In the genomic region with DNA sequence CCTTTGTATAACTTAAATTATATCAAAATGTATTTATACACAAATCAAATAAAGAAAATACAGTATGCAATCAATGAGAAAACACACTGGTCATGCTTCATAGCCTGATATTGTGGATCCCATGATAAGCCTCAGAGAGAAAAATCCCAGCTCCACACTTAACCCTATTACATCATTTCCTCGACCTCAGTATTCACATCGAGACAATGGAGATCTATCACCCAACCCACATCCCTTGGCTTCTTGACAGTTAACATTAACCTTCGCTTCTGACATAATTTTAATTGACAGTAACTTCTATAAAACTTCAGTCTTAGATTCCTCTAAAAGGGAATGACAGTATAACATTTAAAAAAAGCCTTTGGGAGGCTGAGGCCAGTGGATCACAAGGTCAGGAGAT, we compare ENCODE assay signal across 26 cellular contexts. TPM values are rescaled to one million over a fixed set of nuclear protein-coding genes. Genes with fewer than 3 reads are reported as not detected.
A peak's percentile ranks its signal among the peaks of the same experiment; 100 is the strongest.
DNase-seq lines count a peak whose midpoint lies in the region; ATAC-seq and TF ChIP-seq lines count a peak whose summit lies in the region.
"Had no signal": no experiment of that assay in that cellular context is flagged by ENCODE, and none has a peak within 500 bp of the region (broad histone marks: within the 10 kb centered on the region; RNA-seq: fewer than 3 reads in every experiment).

No MANE protein-coding gene starts in this region.

- H3K4ac ChIP-seq in mesendoderm (ENCODE audit: low read depth, low read length): no peak overlapping the region

- H3K56ac ChIP-seq in mesendoderm (ENCODE audit: low read length): no peak overlapping the region

- no peak for TF ChIP-seq CTCF in endodermal cell (conservative IDR thresholded peaks at IDR 0.05)

- no peak overlapping the region for H2BK15ac ChIP-seq in mesendoderm (replicated peaks; ENCODE audit: low read depth)

- DNase-seq in EH (ENCODE audit: low read depth) (peak; percentile 2), endodermal cell (no peak), mesendoderm (peak; percentile 14), NOMO-1 (lab: John Stamatoyannopoulos, UW; ENCODE audit: unreplicated experiment in 2 of 2) (no peak), SKM-1 treated with dmso at 0.1 percent for 144 hours (lab: John Stamatoyannopoulos, UW; ENCODE audit: unreplicated experiment) (no peak), occipital lobe (lab: John Stamatoyannopoulos, UW) (no peak)
- peak; percentile 20 for DNase-seq in Jurkat, Clone E6-1 (ENCODE audit: low read depth, low spot score)
- DNase-seq: C1 segment of cervical spinal cord; CD4-positive, alpha-beta memory T cell; COR-L47; GF-D8; IMR-90; MM.1S; NCI-H1048; NCI-H1417 treated with DMSO at 0.1 percent for 48 hours; NCI-H1694 treated with DMSO at 0.1 percent for 48 hours; NCI-H2081; NCI-H2171; NCI-H226; NCI-H510A; NCI-H69; SIG-M5; SK-N-SH had no signal

- ATAC-seq in HG03439 (IDR thresholded peaks at IDR 0.05; ENCODE audit: unreplicated experiment): no peak
- ATAC-seq: A549 had no signal

- H3K9ac ChIP-seq in endodermal cell (ENCODE audit: extremely low read depth, low read length, poor library complexity, severe bottlenecking) (no peak overlapping the region), mesendoderm (ENCODE audit: low read length) (no peak overlapping the region)
- H3K9ac ChIP-seq: KMS-11, SK-N-SH had no signal

- H3K79me1 ChIP-seq in mesendoderm (ENCODE audit: low read length): no peaks in the 10 kb centered on the region

- no peak overlapping the region for H2BK5ac ChIP-seq in mesendoderm (ENCODE audit: low read length)

- H3K18ac ChIP-seq in mesendoderm (ENCODE audit: low read length): no peak overlapping the region

- H4K5ac ChIP-seq in mesendoderm (ENCODE audit: low read length): no peak overlapping the region

- H3K4me1 ChIP-seq in endodermal cell (ENCODE audit: control insufficient read depth, insufficient read depth, low read length) (no peaks in the 10 kb centered on the region), mesendoderm (ENCODE audit: control insufficient read depth, low read depth, low read length) (no peaks in the 10 kb centered on the region)

- no peak overlapping the region for H3K23ac ChIP-seq in mesendoderm (ENCODE audit: low read length)

- H3K27ac Mint-ChIP-seq in endodermal cell: peak overlapping the region; percentile 30

- H3K4me1 Mint-ChIP-seq in endodermal cell: no peaks in the 10 kb centered on the region

- no peak overlapping the region for H3K4me2 ChIP-seq in mesendoderm (ENCODE audit: low read length)
- H3K4me2 ChIP-seq: A549, KMS-11, SK-N-SH had no signal

- peaks cover 57% of the 10 kb centered on the region for H3K36me3 Mint-ChIP-seq in endodermal cell (ENCODE audit: low read depth)

- H3K36me3 ChIP-seq in endodermal cell (ENCODE audit: control insufficient read depth, insufficient read depth, low read length) (peaks cover 74% of the 10 kb centered on the region), mesendoderm (ENCODE audit: control insufficient read depth, insufficient read depth, low read length) (no peaks in the 10 kb centered on the region)

- H2BK120ac ChIP-seq in mesendoderm (ENCODE audit: low read depth, low read length): no peak overlapping the region

- no peaks in the 10 kb centered on the region for H3K27me3 Mint-ChIP-seq in endodermal cell (ENCODE audit: insufficient read depth)
- H3K27me3 Mint-ChIP-seq: CD4-positive, alpha-beta memory T cell had no signal

- no peaks in the 10 kb centered on the region for H3K27me3 ChIP-seq in endodermal cell (ENCODE audit: control insufficient read depth, insufficient read depth, low read length, poor library complexity, severe bottlenecking)
- no peaks in the 10 kb centered on the region for H3K27me3 ChIP-seq in mesendoderm (ENCODE audit: insufficient read depth, low read length, poor library complexity)

- H3K79me2 ChIP-seq in mesendoderm (ENCODE audit: control insufficient read depth, insufficient read depth, low read length): peaks cover 2% of the 10 kb centered on the region

- no peak overlapping the region for H4K8ac ChIP-seq in mesendoderm (ENCODE audit: low read depth, low read length)

- H3K4me3 Mint-ChIP-seq in endodermal cell: no peak overlapping the region
- H3K4me3 Mint-ChIP-seq: CD4-positive, alpha-beta memory T cell had no signal

- whole genome bisulfite sequencing in endodermal cell (ENCODE audit: insufficient coverage in 1 of 2, insufficient read length in 1 of 2), 2 experiments: 92 to 96% methylated on average over 2 to 3 of the region's 3 CpGs
- no CpG with 5 or more reads among the region's 3 CpGs for WGBS in mesendoderm (ENCODE audit: extremely low coverage, insufficient coverage, low lambda C conversion rate)

- H3K9me3 ChIP-seq in endodermal cell (ENCODE audit: control insufficient read depth, low read length): no peaks in the 10 kb centered on the region
- H3K9me3 ChIP-seq: A549, SK-N-SH had no signal

- no peaks in the 10 kb centered on the region for H3K9me3 Mint-ChIP-seq in endodermal cell
- H3K9me3 Mint-ChIP-seq: CD4-positive, alpha-beta memory T cell had no signal

- H3K27ac ChIP-seq in endodermal cell (ENCODE audit: low read depth, low read length) (no peak overlapping the region), mesendoderm (ENCODE audit: low read depth, low read length) (no peak overlapping the region)
- H3K27ac ChIP-seq: A549, KMS-11 had no signal

- H3K4me3 ChIP-seq in Jurkat, Clone E6-1 (ENCODE audit: low read length): no peak overlapping the region
- H3K4me3 ChIP-seq in endodermal cell (ENCODE audit: low read length) (no peak overlapping the region), mesendoderm (ENCODE audit: low read length) (no peak overlapping the region)
- H3K4me3 ChIP-seq: A549 had no signal

- no peak overlapping the region for H2AK5ac ChIP-seq in mesendoderm (ENCODE audit: low read length)

RNA-seq across cellular contexts. Expression of a gene that starts 11.6 kb away (rescaled TPM):
- 38.0 TPM for polyA plus RNA-seq in Jurkat, Clone E6-1 (2012; ENCODE audit: insufficient read depth, insufficient read length)
- total RNA-seq in endodermal cell (10 to 100 TPM; 50.7 to 51.2 TPM), occipital lobe (84.7 TPM)
- 55.2 TPM for polyA plus RNA-seq in endodermal cell (2013, experiment 1 of 2)
- 46.8 TPM for polyA plus RNA-seq in endodermal cell (2013, experiment 2 of 2)
- polyA plus RNA-seq in mesendoderm (2013, experiment 1 of 2): 18.9 TPM
- 19.9 TPM for polyA plus RNA-seq in mesendoderm (2013, experiment 2 of 2)

Comparison
In these comparisons a context has a peak if more than half of its experiments do, and no peak if none do; other contexts are left out.
1. DNase-seq: peak in EH (single experiment), Jurkat, Clone E6-1 (single experiment) and mesendoderm (single experiment); none in endodermal cell (single experiment), NOMO-1 (0 of 2), SKM-1 treated with dmso at 0.1 percent for 144 hours (single experiment) and occipital lobe (single experiment).